ENCODE assay signal across 8 cellular contexts in genomic region chr11:93741882-93742226, GRCh38. TPM values are rescaled to one million over a fixed set of nuclear protein-coding genes. Genes with fewer than 3 reads are reported as not detected.
DNase-seq lines count a peak whose midpoint lies in the region; ATAC-seq and TF ChIP-seq lines count a peak whose summit lies in the region.

No MANE protein-coding gene starts in this region.

- no peaks in the 10 kb centered on the region for H3K27me3 Mint-ChIP-seq in activated naive CD8-positive, alpha-beta T cell treated with anti-CD3 and anti-CD28 coated beads, Interleukin-2, amount 10 ng/mL, durations not matched to agents 7 days and 5 days

- POLR2A ChIA-PET in activated naive CD8-positive, alpha-beta T cell treated with anti-CD3 and anti-CD28 coated beads, Interleukin-2, amount 10 ng/mL, durations not matched to agents 7 days and 5 days (lab: Charles Lee) = interaction anchor here (0.6 to 5.5 kb wide), 25 partner anchors 10 to 1306 kb away, joined by 3 to 113 read pairs (median 4); partner anchors contain the start of genes CEP295, MED17 and PANX1

- peak; percentile 70 for DNase-seq in LNCaP clone FGC (ENCODE audit: low read depth)
- no peak for DNase-seq in activated naive CD8-positive, alpha-beta T cell treated with anti-CD3 and anti-CD28 coated beads, Interleukin-2, amount 10 ng/mL, durations not matched to agents 7 days and 5 days
- DNase-seq in right atrium auricular region (ENCODE audit: low spot score) = no peak
- no peak for DNase-seq in sciatic nerve (ENCODE audit: low spot score)
- no peak for DNase-seq in pons (ENCODE audit: low spot score)

- H3K4me3 ChIP-seq in LNCaP clone FGC (ENCODE audit: low read depth, low read length) = peak overlapping the region; percentile 95
- H3K4me3 ChIP-seq in right atrium auricular region = peak overlapping the region; percentile 86 to 92

- H3K4me1 Mint-ChIP-seq in activated naive CD8-positive, alpha-beta T cell treated with anti-CD3 and anti-CD28 coated beads, Interleukin-2, amount 10 ng/mL, durations not matched to agents 7 days and 5 days = peaks cover 34% of the 10 kb centered on the region

- H3K36me3 ChIP-seq in ES-I3 (ENCODE audit: insufficient read depth, low read length) = peaks cover 18% of the 10 kb centered on the region
- peaks cover 31% of the 10 kb centered on the region for H3K36me3 ChIP-seq in right atrium auricular region

- H3K9ac ChIP-seq in ES-I3 (ENCODE audit: low read depth, low read length) = peak overlapping the region; percentile 97

- peak; percentile 21 for ATAC-seq in GM21717 (IDR thresholded peaks at IDR 0.05; ENCODE audit: unreplicated experiment)
- ATAC-seq in activated naive CD8-positive, alpha-beta T cell treated with anti-CD3 and anti-CD28 coated beads, Interleukin-2, amount 10 ng/mL, durations not matched to agents 7 days and 5 days (ENCODE audit: low read depth) = peak; percentile 4
- ATAC-seq in sciatic nerve = peak; percentile 44
- ATAC-seq in GM18873 (IDR thresholded peaks at IDR 0.05; ENCODE audit: low FRiP score, unreplicated experiment) = no peak

- peak overlapping the region; percentile 99 for H3K4me3 Mint-ChIP-seq in activated naive CD8-positive, alpha-beta T cell treated with anti-CD3 and anti-CD28 coated beads, Interleukin-2, amount 10 ng/mL, durations not matched to agents 7 days and 5 days

- H3K27ac ChIP-seq in right atrium auricular region = peak overlapping the region; percentile 91 to 93

- no peaks in the 10 kb centered on the region for H3K9me3 Mint-ChIP-seq in activated naive CD8-positive, alpha-beta T cell treated with anti-CD3 and anti-CD28 coated beads, Interleukin-2, amount 10 ng/mL, durations not matched to agents 7 days and 5 days

- peaks cover 40% of the 10 kb centered on the region for H3K36me3 Mint-ChIP-seq in activated naive CD8-positive, alpha-beta T cell treated with anti-CD3 and anti-CD28 coated beads, Interleukin-2, amount 10 ng/mL, durations not matched to agents 7 days and 5 days

- H3K4me1 ChIP-seq in ES-I3 (ENCODE audit: insufficient read depth, low read length) (0 out of 2 replicates have a peak, but pooled peaks cover 5% of the 10 kb centered on the region), right atrium auricular region (peaks cover 0 to 39% of the 10 kb centered on the region in 2 donors)

- intact Hi-C loops in sciatic nerve (cut with DNase I) = no loop called here

- H3K27me3 ChIP-seq in right atrium auricular region = no peaks in the 10 kb centered on the region

- no peaks in the 10 kb centered on the region for H3K9me3 ChIP-seq in ES-I3 (ENCODE audit: control insufficient read depth, insufficient read depth, low read length)
- H3K9me3 ChIP-seq in right atrium auricular region = no peaks in the 10 kb centered on the region

- peak overlapping the region; percentile 99 for H3K27ac Mint-ChIP-seq in activated naive CD8-positive, alpha-beta T cell treated with anti-CD3 and anti-CD28 coated beads, Interleukin-2, amount 10 ng/mL, durations not matched to agents 7 days and 5 days

- TF ChIP-seq CTCF in LNCaP clone FGC (IDR thresholded peaks at IDR 0.05; ENCODE audit: control insufficient read depth, extremely low read depth, insufficient read depth) (no peak), right atrium auricular region (IDR thresholded peaks at IDR 0.05) (no peak)

RNA-seq across cellular contexts. Expression of gene C11orf54, which starts 0.4 kb away (rescaled TPM):
- 10 to 100 TPM; 20.6 to 29.2 TPM for total RNA-seq in activated naive CD8-positive, alpha-beta T cell treated with anti-CD3 and anti-CD28 coated beads, Interleukin-2, amount 10 ng/mL, durations not matched to agents 7 days and 5 days
- total RNA-seq in right atrium auricular region (10 to 100 TPM; 29.5 to 37.2 TPM), sciatic nerve (38.2 TPM)

RNA-seq across cellular contexts. Expression of gene TAF1D, which starts 0.6 kb away (rescaled TPM):
- 100 to 1,000 TPM; 172 to 178 TPM for total RNA-seq in activated naive CD8-positive, alpha-beta T cell treated with anti-CD3 and anti-CD28 coated beads, Interleukin-2, amount 10 ng/mL, durations not matched to agents 7 days and 5 days
- total RNA-seq in right atrium auricular region (10 to 100 TPM; 33.0 to 36.0 TPM), sciatic nerve (121 TPM)

RNA-seq across cellular contexts. Expression of gene MED17, which starts 42.2 kb away (rescaled TPM):
- 10 to 100 TPM; 43.0 to 44.8 TPM for total RNA-seq in activated naive CD8-positive, alpha-beta T cell treated with anti-CD3 and anti-CD28 coated beads, Interleukin-2, amount 10 ng/mL, durations not matched to agents 7 days and 5 days
- total RNA-seq in right atrium auricular region (10 to 100 TPM; 15.9 to 16.4 TPM), sciatic nerve (29.0 TPM)
